In the genomic region with DNA sequence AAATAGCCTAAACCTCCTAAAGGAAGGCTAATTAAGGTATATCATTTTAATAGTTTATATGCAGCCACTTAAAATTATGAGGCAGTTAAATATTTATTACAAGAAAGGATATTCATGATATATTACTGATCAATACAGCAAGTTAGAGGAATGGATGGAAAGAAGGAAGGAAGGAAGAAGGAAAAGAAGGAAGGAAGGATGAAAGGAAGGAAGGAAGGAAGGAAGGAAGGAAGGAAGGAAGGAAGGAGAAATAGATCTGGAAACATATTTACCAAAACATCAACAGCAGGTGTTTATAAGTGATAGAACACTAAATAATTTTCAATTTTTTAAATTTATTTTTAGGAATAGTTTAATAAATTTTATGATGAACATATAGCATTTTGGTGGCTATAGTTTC, we compare ENCODE assay signal across 16 cellular contexts. TPM values are rescaled to one million over a fixed set of nuclear protein-coding genes. Genes with fewer than 3 reads are reported as not detected.
A peak's percentile ranks its signal among the peaks of the same experiment; 100 is the strongest.
DNase-seq lines count a peak whose midpoint lies in the region; ATAC-seq, FAIRE-seq and TF ChIP-seq lines count a peak whose summit lies in the region.
"Had no signal": no experiment of that assay in that cellular context is flagged by ENCODE, and none has a peak within 500 bp of the region (broad histone marks: within the 10 kb centered on the region; RNA-seq: fewer than 3 reads in every experiment).

No MANE protein-coding gene starts in this region.

- H2BK12ac ChIP-seq in H1 (ENCODE audit: low read depth, low read length), result no peak overlapping the region

- POLR2A ChIA-PET in HEK293 (lab: Yijun Ruan, JAX), result no interaction called here
- POLR2A ChIA-PET in H1 (lab: Charles Lee; ENCODE audit: partially characterized antibody), result interaction anchor here (1.3 to 8.3 kb wide), 3 partner anchors 12 to 16 kb away, joined by 3 to 90 read pairs (median 5); a partner anchor contains a TSS

- no peak overlapping the region for H3K56ac ChIP-seq in H1 (replicated peaks; ENCODE audit: insufficient read length, low read depth, low read length)

- H3K36me3 ChIP-seq in HEK293 (ENCODE audit: control insufficient read depth in 2 of 2, insufficient read depth in 1 of 2, low read length in 2 of 2), result no peaks in the 10 kb centered on the region
- peaks cover 19% of the 10 kb centered on the region; the same call in 1 of the 2 replicates for H3K36me3 ChIP-seq in Karpas-422 (ENCODE audit: insufficient read depth, low read length)
- peaks cover 0 to 37% (median under 1%) of the 10 kb centered on the region in 4 experiments; a peak in 1 of 8 replicates for H3K36me3 ChIP-seq in H1 (ENCODE audit: control insufficient read depth in 2 of 4, insufficient read depth in 4 of 4, low read length in 3 of 4)
- H3K36me3 ChIP-seq in heart right ventricle, result no peaks in the 10 kb centered on the region

- ATAC-seq in heart right ventricle (no peak), T-helper 17 cell (no peak)
- ATAC-seq: CD8-positive, alpha-beta T cell had no signal

- H3K36me3 Mint-ChIP-seq in T-helper 17 cell (ENCODE audit: low read depth), result no peaks in the 10 kb centered on the region
- H3K36me3 Mint-ChIP-seq: CD8-positive, alpha-beta T cell had no signal

- no peaks in the 10 kb centered on the region for H3K27me3 Mint-ChIP-seq in T-helper 17 cell

- H2BK120ac ChIP-seq in H1 (replicated peaks; ENCODE audit: low read depth, low read length), result no peak overlapping the region

- H3K79me2 ChIP-seq in Karpas-422 (ENCODE audit: low read length), result peaks cover 20% of the 10 kb centered on the region
- peaks cover 0 to 13% of the 10 kb centered on the region in 2 experiments; a peak in 1 of 4 replicates for H3K79me2 ChIP-seq in H1 (ENCODE audit: control insufficient read depth in 1 of 2, insufficient read depth in 2 of 2, low read length in 2 of 2)

- DNase-seq in Karpas-422 (no peak), H1 (ENCODE audit: low read depth in 1 of 2, low spot score in 2 of 2) (no peak), frontal cortex (ENCODE audit: low spot score in 2 of 2) (no peak), heart right ventricle (no peak), T-helper 17 cell (no peak)
- DNase-seq in stimulated activated CD4-positive, alpha-beta T cell treated with anti-CD3 and anti-CD28 coated beads, Interleukin-2, amount 100 ng/mL, for 24 hours, result no peak
- DNase-seq: Calu3; CD8-positive, alpha-beta T cell; DMS79 treated with DMSO at 0.1 percent for 48 hours; GF-D8; H7; KBM-7 had no signal

- H4K5ac ChIP-seq in H1 (ENCODE audit: insufficient read length, low read depth, low read length), result peak overlapping the region; percentile 44

- no peak for TF ChIP-seq EP300 in H1 (IDR thresholded peaks at IDR 0.05; ENCODE audit: borderline replicate concordance in 1 of 2, low read depth in 2 of 2, low read length in 2 of 2)

- H3K4me1 ChIP-seq in HEK293 (ENCODE audit: control insufficient read depth, insufficient read depth, low read length), result no peaks in the 10 kb centered on the region
- H3K4me1 ChIP-seq in Karpas-422 (ENCODE audit: low read length), result peaks cover 78% of the 10 kb centered on the region
- H3K4me1 ChIP-seq in H1 (replicated peaks in 1 of 4; ENCODE audit: control insufficient read depth in 3 of 4, insufficient read depth in 4 of 4, low read length in 3 of 4), result peaks cover 2 to 30% (median 15%) of the 10 kb centered on the region in 4 experiments; a peak in 6 of 7 replicates
- peaks cover 0 to 19% (median 4%) of the 10 kb centered on the region in 9 donors for H3K4me1 ChIP-seq in heart right ventricle

- H2BK5ac ChIP-seq in H1 (ENCODE audit: low read depth, low read length), result no peak overlapping the region

- no peak overlapping the region for H2BK15ac ChIP-seq in H1 (ENCODE audit: low read length)

- H3K4me3 Mint-ChIP-seq in T-helper 17 cell, result no peak overlapping the region
- H3K4me3 Mint-ChIP-seq: B cell; CD8-positive, alpha-beta T cell; GM23338 had no signal

- H3K27ac ChIP-seq in HEK293 (ENCODE audit: extremely low read depth, low read depth, low read length), result no peak overlapping the region
- H3K27ac ChIP-seq in Karpas-422 (ENCODE audit: low read length), result peak overlapping the region; percentile 84
- no peak overlapping the region for H3K27ac ChIP-seq in H1 (ENCODE audit: low read depth, low read length)
- H3K27ac ChIP-seq in heart right ventricle, result no peak overlapping the region
- H3K27ac ChIP-seq: BLaER1 treated with 17β-estradiol and CSF1 and Interleukin-3, amounts not matched to agents 10 nM and 100 nM had no signal

- H3K9me2 ChIP-seq in Karpas-422 (replicated peaks; ENCODE audit: insufficient read depth, low read length), result no peaks in the 10 kb centered on the region

- TF ChIP-seq RAD21 in H1 (IDR thresholded peaks at IDR 0.05 in 1 of 2, conservative IDR thresholded peaks at IDR 0.05 in 1 of 2; ENCODE audit: low read depth in 2 of 2, low read length in 2 of 2), result no peak

- H3K4me2 ChIP-seq in Karpas-422 (ENCODE audit: low read depth, low read length, poor library complexity, severe bottlenecking) (peak overlapping the region; percentile 70), H1 (ENCODE audit: insufficient read depth in 1 of 2, low read depth in 2 of 2, low read length in 2 of 2) (no peak overlapping the region)
- H3K4me2 ChIP-seq: BLaER1 treated with 17β-estradiol and CSF1 and Interleukin-3, amounts not matched to agents 10 nM and 100 nM had no signal

- no peak overlapping the region for H3K23ac ChIP-seq in H1 (ENCODE audit: insufficient read length)

- CTCF ChIA-PET in HEK293 (lab: Yijun Ruan, JAX) (no interaction called here), H1 (lab: Charles Lee; ENCODE audit: partially characterized antibody) (no interaction called here)

- H3K9me3 ChIP-seq in HEK293 (ENCODE audit: control insufficient read depth, insufficient read depth, low read depth, low read length) (no peaks in the 10 kb centered on the region), Karpas-422 (ENCODE audit: low read length) (no peaks in the 10 kb centered on the region), H1 (ENCODE audit: insufficient read depth in 2 of 2, low read depth in 1 of 2, low read length in 1 of 2) (no peaks in the 10 kb centered on the region), heart right ventricle (no peaks in the 10 kb centered on the region), T-helper 17 cell (ENCODE audit: control insufficient read depth, low read length, poor library complexity, severe bottlenecking) (no peaks in the 10 kb centered on the region)
- H3K9me3 ChIP-seq: BLaER1 treated with 17β-estradiol and CSF1 and Interleukin-3, amounts not matched to agents 10 nM and 100 nM had no signal

- H2AFZ ChIP-seq in Karpas-422 (ENCODE audit: low read length) (no peak overlapping the region), H1 (ENCODE audit: low read length) (no peak overlapping the region)
- H2AFZ ChIP-seq: GM23338 had no signal

- no peak overlapping the region for H3K14ac ChIP-seq in H1 (ENCODE audit: insufficient read length)

- H2BK20ac ChIP-seq in H1 (ENCODE audit: low read length), result no peak overlapping the region

- no peak overlapping the region for H2AK5ac ChIP-seq in H1 (ENCODE audit: low read depth, low read length)

- no peak for TF ChIP-seq POLR2A in H1 (IDR thresholded peaks at IDR 0.05; ENCODE audit: control extremely low read depth in 1 of 2, low read depth in 2 of 2, low read length in 2 of 2)

- H4K91ac ChIP-seq in H1 (replicated peaks; ENCODE audit: insufficient read length, low read length), result no peak overlapping the region

- H3K9ac ChIP-seq in Karpas-422 (ENCODE audit: low read length) (no peak overlapping the region), H1 (replicated peaks in 1 of 4; ENCODE audit: extremely low read depth in 1 of 4, low read depth in 3 of 4, low read length in 3 of 4) (no peak overlapping the region)
- H3K9ac ChIP-seq: BLaER1 treated with 17β-estradiol and CSF1 and Interleukin-3, amounts not matched to agents 10 nM and 100 nM had no signal

- no peak overlapping the region for H3K27ac Mint-ChIP-seq in T-helper 17 cell
- H3K27ac Mint-ChIP-seq: B cell; CD8-positive, alpha-beta T cell; GM23338 had no signal

- TF ChIP-seq CTCF in HEK293 (tag by site-specific recombination; IDR thresholded peaks at IDR 0.05), result no peak
- TF ChIP-seq CTCF in H1 (IDR thresholded peaks at IDR 0.05; ENCODE audit: control extremely low read depth in 1 of 3, insufficient read depth in 1 of 3, low read depth in 1 of 3, low read length in 3 of 3), result no peak
- TF ChIP-seq CTCF in heart right ventricle (IDR thresholded peaks at IDR 0.05), result no peak

- H3K4ac ChIP-seq in H1 (replicated peaks; ENCODE audit: insufficient read length, low read depth, low read length), result no peak overlapping the region

- H3K18ac ChIP-seq in H1 (ENCODE audit: extremely low read depth, low read length), result no peak overlapping the region

- H3K27me3 ChIP-seq in Karpas-422 (ENCODE audit: low read length) (no peaks in the 10 kb centered on the region), H1 (replicated peaks in 1 of 4; ENCODE audit: control insufficient read depth in 3 of 4, extremely low read depth in 1 of 4, insufficient read depth in 3 of 4, low read length in 3 of 4) (no peaks in the 10 kb centered on the region), heart right ventricle (no peaks in the 10 kb centered on the region)
- H3K27me3 ChIP-seq: BLaER1 treated with 17β-estradiol and CSF1 and Interleukin-3, amounts not matched to agents 10 nM and 100 nM had no signal

- H3K23me2 ChIP-seq in H1 (ENCODE audit: low read depth, low read length), result no peaks in the 10 kb centered on the region

- intact Hi-C loops in heart right ventricle (cut with DNase I), result no loop called here

- FAIRE-seq in H1 (lab: Jason Lieb, UNC) (no peak), frontal cortex (lab: Jason Lieb, UNC) (no peak)

- H3K4me3 ChIP-seq in HEK293 (ENCODE audit: low read depth, low read length) (no peak overlapping the region), Karpas-422 (ENCODE audit: low read length) (no peak overlapping the region), H1 (ENCODE audit: extremely low read depth in 1 of 4, insufficient read depth in 2 of 4, low read depth in 3 of 4, low read length in 4 of 4) (no peak overlapping the region), heart right ventricle (no peak overlapping the region)
- H3K4me3 ChIP-seq: BLaER1 treated with 17β-estradiol and CSF1 and Interleukin-3, amounts not matched to agents 10 nM and 100 nM; GM23338 had no signal

- no peaks in the 10 kb centered on the region for H3K79me1 ChIP-seq in H1 (ENCODE audit: low read depth, low read length)

- H4K8ac ChIP-seq in H1 (ENCODE audit: extremely low read depth, insufficient read depth, low read length), result no peak overlapping the region

- no peaks in the 10 kb centered on the region for H3K4me1 Mint-ChIP-seq in T-helper 17 cell

- H4K20me1 ChIP-seq in Karpas-422 (ENCODE audit: insufficient read depth, low read depth, low read length), result no peaks in the 10 kb centered on the region
- no peaks in the 10 kb centered on the region for H4K20me1 ChIP-seq in H1 (replicated peaks in 1 of 2; ENCODE audit: control insufficient read depth in 1 of 2, insufficient read depth in 2 of 2, low read length in 2 of 2)
- H4K20me1 ChIP-seq: BLaER1 treated with 17β-estradiol and CSF1 and Interleukin-3, amounts not matched to agents 10 nM and 100 nM had no signal

RNA-seq across cellular contexts. Expression of a gene that starts 17.5 kb away (rescaled TPM):
- total RNA-seq in Karpas-422 (2014; rRNA removed; shearing (Covaris generic); ENCODE audit: low replicate concordance), result 12.1 and 24.0 TPM in 2 replicates
- 15.6 and 17.0 TPM in 2 replicates for total RNA-seq in H1 (2021; fragmentation: NEBNext Ultra II Directional; extraction: Animal tissue kit (Norgen Biotek cat#: 25700))
- polyA plus RNA-seq in H1 (2011; rRNA removed) (5.9 and 6.6 TPM in 2 replicates), heart right ventricle (under 1 TPM; 0.07 to 0.09 TPM)
- polyA plus RNA-seq in H1 (2011; cell fraction: cytosol; rRNA removed), result 10.6 TPM
- polyA plus RNA-seq in H1 (2011; cell fraction: nucleus; rRNA removed), result 6.4 TPM
- polyA plus RNA-seq in H1 (2012, experiment 1 of 2), result 4.1 to 10.1 TPM (median 5.6 TPM) in 4 replicates
- polyA plus RNA-seq in H1 (2012, experiment 2 of 2), result 0.56 TPM
- 17.0 TPM for polyA plus RNA-seq in H1 (2013, experiment 1 of 2)
- 15.6 TPM for polyA plus RNA-seq in H1 (2013, experiment 2 of 2)
- polyA minus RNA-seq in H1 (2011; rRNA and poly(A)+ RNA removed), result 35.2 and 35.5 TPM in 2 replicates
- 23.2 TPM for polyA minus RNA-seq in H1 (2011; cell fraction: cytosol; rRNA and poly(A)+ RNA removed)
- 40.7 TPM for polyA minus RNA-seq in H1 (2011; cell fraction: nucleus; rRNA and poly(A)+ RNA removed)
- total RNA-seq in frontal cortex (33.0 TPM), heart right ventricle (1 to 10 TPM in 2 of 10 donors, under 1 TPM in 8; 0.05 to 1.2 (median 0.15) TPM), T-helper 17 cell (under 1 TPM; 0.05 to 0.60 TPM)
- total RNA-seq: CD8-positive, alpha-beta T cell had no signal
